In the genomic region with DNA sequence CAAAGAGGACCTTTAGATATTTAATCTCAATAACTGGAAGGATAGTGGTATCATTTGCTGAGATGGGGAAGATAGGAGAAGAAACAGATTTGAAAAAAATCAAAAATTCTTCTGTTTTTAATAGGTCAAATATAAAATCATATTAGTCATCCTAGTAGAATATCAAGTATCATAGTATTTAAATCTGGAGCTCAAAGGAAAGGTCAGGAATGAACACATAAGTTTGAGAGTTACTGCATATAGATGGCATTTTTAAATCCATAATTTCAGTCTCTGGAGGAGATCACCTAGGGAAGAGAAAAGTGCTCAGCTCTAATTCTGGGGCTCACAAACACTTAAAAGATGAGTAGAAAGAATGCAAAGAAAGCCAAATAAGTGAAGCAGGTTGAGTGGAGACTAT, we compare ENCODE assay signal across 9 cellular contexts.
"Had no signal": no experiment of that assay in that cellular context is flagged by ENCODE, and none has a peak within 500 bp of the region (broad histone marks: within the 10 kb centered on the region; RNA-seq: fewer than 3 reads in every experiment).

No MANE protein-coding gene starts in this region.

- H3K36me3 ChIP-seq: HAP-1 had no signal

- H3K27ac ChIP-seq: GM23248 had no signal

- H2AFZ ChIP-seq: GM23248, GM23338 had no signal

- H3K4me3 ChIP-seq: GM23248, GM23338, HAP-1 had no signal

- DNase-seq: GM23248, GOT3, H7, H9, HCEC 1CT, HFFc6 had no signal

- H3K9ac ChIP-seq: GM23248 had no signal

- H3K9me3 ChIP-seq: HAP-1 had no signal

- ATAC-seq: GM23338, HCT116 had no signal

- H3K4me2 ChIP-seq: GM23338 had no signal

- H3K4me1 ChIP-seq: HAP-1 had no signal
